ENCODE assay signal across 11 cellular contexts in genomic region chr1:9314711-9315379, GRCh38. TPM values are rescaled to one million over a fixed set of nuclear protein-coding genes. Genes with fewer than 3 reads are reported as not detected.
A peak's percentile ranks its signal among the peaks of the same experiment; 100 is the strongest.
DNase-seq lines count a peak whose midpoint lies in the region; ATAC-seq and TF ChIP-seq lines count a peak whose summit lies in the region.
"Had no signal": no experiment of that assay in that cellular context is flagged by ENCODE, and none has a peak within 500 bp of the region (broad histone marks: within the 10 kb centered on the region; RNA-seq: fewer than 3 reads in every experiment).

No MANE protein-coding gene starts in this region.

- no peak overlapping the region for H3K4me3 Mint-ChIP-seq in stimulated activated naive CD8-positive, alpha-beta T cell treated with anti-CD3 and anti-CD28 coated beads, Interleukin-15, Interleukin-2, amounts not matched to agents 100 ng/mL and 50 ng/mL, for 24 hours
- no peak overlapping the region for H3K4me3 Mint-ChIP-seq in activated naive CD8-positive, alpha-beta T cell treated with anti-CD3 and anti-CD28 coated beads for 36 hours

- H3K27me3 Mint-ChIP-seq in stimulated activated naive CD8-positive, alpha-beta T cell treated with anti-CD3 and anti-CD28 coated beads, Interleukin-15, Interleukin-2, amounts not matched to agents 100 ng/mL and 50 ng/mL, for 24 hours: no peaks in the 10 kb centered on the region
- no peaks in the 10 kb centered on the region for H3K27me3 Mint-ChIP-seq in activated naive CD8-positive, alpha-beta T cell treated with anti-CD3 and anti-CD28 coated beads for 36 hours

- no peaks in the 10 kb centered on the region for H3K27me3 ChIP-seq in muscle layer of duodenum (ENCODE audit: low read depth, low read length)
- H3K27me3 ChIP-seq in spleen (replicated peaks in 1 of 7): no peaks in the 10 kb centered on the region

- TF ChIP-seq POLR2A in spleen (IDR thresholded peaks at IDR 0.05): no peak

- no peaks in the 10 kb centered on the region for H3K36me3 Mint-ChIP-seq in stimulated activated naive CD8-positive, alpha-beta T cell treated with anti-CD3 and anti-CD28 coated beads, Interleukin-15, Interleukin-2, amounts not matched to agents 100 ng/mL and 50 ng/mL, for 24 hours (ENCODE audit: low read depth)
- no peaks in the 10 kb centered on the region for H3K36me3 Mint-ChIP-seq in activated naive CD8-positive, alpha-beta T cell treated with anti-CD3 and anti-CD28 coated beads for 36 hours

- H3K4me3 ChIP-seq in muscle layer of duodenum (ENCODE audit: low read depth in 1 of 2, low read length in 2 of 2) (no peak overlapping the region), spleen (no peak overlapping the region)

- no peaks in the 10 kb centered on the region for H3K36me3 ChIP-seq in muscle layer of duodenum (ENCODE audit: control insufficient read depth in 1 of 2, insufficient read depth in 2 of 2, low read length in 2 of 2)
- no peaks in the 10 kb centered on the region for H3K36me3 ChIP-seq in spleen

- no peaks in the 10 kb centered on the region for H3K9me3 ChIP-seq in muscle layer of duodenum (ENCODE audit: control insufficient read depth in 1 of 2, low read length in 2 of 2)
- no peaks in the 10 kb centered on the region for H3K9me3 ChIP-seq in spleen

- no peak for DNase-seq in stimulated activated naive CD8-positive, alpha-beta T cell treated with anti-CD3 and anti-CD28 coated beads, Interleukin-15, Interleukin-2, amounts not matched to agents 100 U/mL and 50 U/mL, for 24 hours
- no peak for DNase-seq in activated naive CD8-positive, alpha-beta T cell treated with anti-CD3 and anti-CD28 coated beads for 36 hours
- DNase-seq in NCI-H146 (lab: John Stamatoyannopoulos, UW) (no peak), spleen (no peak), NCI-H2029 (lab: John Stamatoyannopoulos, UW) (no peak)
- DNase-seq: activated CD4-positive, alpha-beta T cell treated with anti-CD3 and anti-CD28 coated beads for 1 hour; mesendoderm; SW 1271 had no signal

- 79 to 88% (median 81%) methylated on average over 10 to 11 of the region's 11 CpGs for WGBS in spleen, 5 donors

- ATAC-seq in stimulated activated naive CD8-positive, alpha-beta T cell treated with anti-CD3 and anti-CD28 coated beads, Interleukin-15, Interleukin-2, amounts not matched to agents 100 U/mL and 50 U/mL, for 24 hours: no peak
- ATAC-seq in HG03108 (IDR thresholded peaks at IDR 0.05; ENCODE audit: unreplicated experiment): no peak

- no peak for TF ChIP-seq CTCF in spleen (IDR thresholded peaks at IDR 0.05 in 8 of 11, conservative IDR thresholded peaks at IDR 0.05 in 3 of 11)

- peaks cover 41% of the 10 kb centered on the region for H3K4me1 Mint-ChIP-seq in stimulated activated naive CD8-positive, alpha-beta T cell treated with anti-CD3 and anti-CD28 coated beads, Interleukin-15, Interleukin-2, amounts not matched to agents 100 ng/mL and 50 ng/mL, for 24 hours (ENCODE audit: low read depth)
- H3K4me1 Mint-ChIP-seq in activated naive CD8-positive, alpha-beta T cell treated with anti-CD3 and anti-CD28 coated beads for 36 hours: peaks cover 29% of the 10 kb centered on the region

- peak overlapping the region; percentile 49 for H3K27ac Mint-ChIP-seq in stimulated activated naive CD8-positive, alpha-beta T cell treated with anti-CD3 and anti-CD28 coated beads, Interleukin-15, Interleukin-2, amounts not matched to agents 100 ng/mL and 50 ng/mL, for 24 hours
- peak overlapping the region; percentile 79 for H3K27ac Mint-ChIP-seq in activated naive CD8-positive, alpha-beta T cell treated with anti-CD3 and anti-CD28 coated beads for 36 hours

- no peaks in the 10 kb centered on the region for H3K9me3 Mint-ChIP-seq in stimulated activated naive CD8-positive, alpha-beta T cell treated with anti-CD3 and anti-CD28 coated beads, Interleukin-15, Interleukin-2, amounts not matched to agents 100 ng/mL and 50 ng/mL, for 24 hours
- no peaks in the 10 kb centered on the region for H3K9me3 Mint-ChIP-seq in activated naive CD8-positive, alpha-beta T cell treated with anti-CD3 and anti-CD28 coated beads for 36 hours

- H3K4me1 ChIP-seq in muscle layer of duodenum (ENCODE audit: control insufficient read depth in 1 of 2, insufficient read depth in 2 of 2, low read length in 2 of 2) (peaks cover 3 to 67% of the 10 kb centered on the region in 2 donors), spleen (peaks cover 0 to 33% (median 15%) of the 10 kb centered on the region in 6 donors)

- peak overlapping the region; percentile 34 for H3K27ac ChIP-seq in muscle layer of duodenum (ENCODE audit: low read length)
- H3K27ac ChIP-seq in spleen: no peak overlapping the region

- intact Hi-C loops in spleen (cut with DNase I; ENCODE audit: low total_unique reads): no loop called here

RNA-seq across cellular contexts. Expression of gene SPSB1, which starts 22.2 kb away (rescaled TPM):
- total RNA-seq in activated naive CD8-positive, alpha-beta T cell treated with anti-CD3 and anti-CD28 coated beads for 36 hours: under 1 TPM; 0.36 to 0.37 TPM
- 1 to 10 TPM; 2.4 to 7.9 (median 5.3) TPM for total RNA-seq in spleen
- polyA plus RNA-seq in spleen: 1 to 10 TPM; 1.3 to 3.4 (median 2.7) TPM
